ENCODE assay signal across 1 cellular context in genomic region chr14:101947904-101948665, GRCh38.
TF ChIP-seq lines count a peak whose summit lies in the region.

No MANE protein-coding gene starts in this region.

TF ChIP-seq in HepG2, 621 proteins besides CTCF, POLR2A, EP300 and RAD21 (continued from another document and continues in another):
- TF ChIP-seq THAP9 (CRISPR knock-in tag; IDR thresholded peaks at IDR 0.05; ENCODE audit: borderline replicate concordance) (peak; percentile 84), ZNF562 (CRISPR knock-in tag; IDR thresholded peaks at IDR 0.05; ENCODE audit: borderline replicate concordance) (no peak), ZHX1 (CRISPR knock-in tag; IDR thresholded peaks at IDR 0.05; ENCODE audit: low read depth) (peak; percentile 96), ZNF337 (CRISPR knock-in tag; IDR thresholded peaks at IDR 0.05; ENCODE audit: borderline replicate concordance, low read depth) (peak; percentile 45; the same call in 1 of the 2 replicates), ZNF879 (CRISPR knock-in tag; IDR thresholded peaks at IDR 0.05) (peak; percentile 92), STAG1 (CRISPR knock-in tag; IDR thresholded peaks at IDR 0.05) (no peak), GATA4 (IDR thresholded peaks at IDR 0.05; ENCODE audit: borderline replicate concordance, low read depth) (no peak; the same call in 1 of the 2 replicates), NR2F6 (IDR thresholded peaks at IDR 0.05) (no peak; the same call in 1 of the 2 replicates), NR2F6 (CRISPR knock-in tag; IDR thresholded peaks at IDR 0.05) (no peak; the same call in 1 of the 2 replicates), ZNF850 (CRISPR knock-in tag; conservative IDR thresholded peaks at IDR 0.05) (no peak; the same call in 1 of the 2 replicates), THAP8 (CRISPR knock-in tag; IDR thresholded peaks at IDR 0.05; ENCODE audit: borderline replicate concordance) (no peak), GTF3A (CRISPR knock-in tag; conservative IDR thresholded peaks at IDR 0.05) (0 out of 2 replicates have a peak, but pooled peaks have one; percentile 54), GATAD1 (CRISPR knock-in tag; IDR thresholded peaks at IDR 0.05) (peak; percentile 99), SMAD3 (CRISPR knock-in tag; IDR thresholded peaks at IDR 0.05) (no peak; the same call in 1 of the 2 replicates), ZBTB20 (CRISPR knock-in tag; IDR thresholded peaks at IDR 0.05; ENCODE audit: borderline replicate concordance, low read depth) (no peak), SMAD1 (CRISPR knock-in tag; IDR thresholded peaks at IDR 0.05; ENCODE audit: borderline replicate concordance, low read depth) (peak; percentile 66; the same call in 1 of the 2 replicates), ZNF142 (CRISPR knock-in tag; IDR thresholded peaks at IDR 0.05) (peak; percentile 71; the same call in 1 of the 2 replicates), ZNF180 (CRISPR knock-in tag; IDR thresholded peaks at IDR 0.05; ENCODE audit: borderline replicate concordance, low read depth) (0 out of 2 replicates have a peak, but pooled peaks have one; percentile 42), JUN (CRISPR knock-in tag; IDR thresholded peaks at IDR 0.05) (peak; percentile 70), FOXC1 (CRISPR knock-in tag; IDR thresholded peaks at IDR 0.05; ENCODE audit: borderline replicate concordance) (no peak), ZNF350 (CRISPR knock-in tag; IDR thresholded peaks at IDR 0.05; ENCODE audit: borderline replicate concordance, low read depth) (peak; percentile 94), ZNF713 (CRISPR knock-in tag; IDR thresholded peaks at IDR 0.05) (no peak), SOX13 (IDR thresholded peaks at IDR 0.05) (no peak; the same call in 1 of the 2 replicates), SOX13 (CRISPR knock-in tag; conservative IDR thresholded peaks at IDR 0.05 in 1 of 2, IDR thresholded peaks at IDR 0.05 in 1 of 2) (peak in 1 of 2 experiments; percentile 36; a peak in 2 of 4 replicates), DNMT3B (CRISPR knock-in tag; conservative IDR thresholded peaks at IDR 0.05) (peak; percentile 46; the same call in 1 of the 2 replicates), ZNF296 (CRISPR knock-in tag; conservative IDR thresholded peaks at IDR 0.05) (peak; percentile 79; the same call in 1 of the 2 replicates), ZBTB8A (CRISPR knock-in tag; IDR thresholded peaks at IDR 0.05; ENCODE audit: borderline replicate concordance, low read depth) (no peak; the same call in 1 of the 2 replicates), HIC2 (CRISPR knock-in tag; IDR thresholded peaks at IDR 0.05; ENCODE audit: low read depth) (no peak), ZNF251 (CRISPR knock-in tag; IDR thresholded peaks at IDR 0.05) (no peak), HOXA5 (CRISPR knock-in tag; IDR thresholded peaks at IDR 0.05) (peak; percentile 94), SALL2 (CRISPR knock-in tag; IDR thresholded peaks at IDR 0.05) (peak; percentile 61; the same call in 1 of the 2 replicates), ZNF552 (CRISPR knock-in tag; IDR thresholded peaks at IDR 0.05; ENCODE audit: borderline replicate concordance) (no peak), UBTF (CRISPR knock-in tag; IDR thresholded peaks at IDR 0.05) (peak; percentile 72), CCAR2 (optimal IDR thresholded peaks at IDR 0.05; ENCODE audit: low read depth, low read length) (no peak), KLF16 (CRISPR knock-in tag; IDR thresholded peaks at IDR 0.05) (peak; percentile 12 to 93; a peak in 2 of 4 replicates), TARDBP (CRISPR knock-in tag; IDR thresholded peaks at IDR 0.05) (peak; percentile 77; the same call in 1 of the 2 replicates), FOXK2 (IDR thresholded peaks at IDR 0.05) (no peak), ZNF205 (CRISPR knock-in tag; IDR thresholded peaks at IDR 0.05) (peak; percentile 27), JARID2 (CRISPR knock-in tag; IDR thresholded peaks at IDR 0.05; ENCODE audit: insufficient replicate concordance) (peak; percentile 43), ZMYM2 (CRISPR knock-in tag; IDR thresholded peaks at IDR 0.05) (peak; percentile 62; the same call in 1 of the 2 replicates), HCFC1 (IDR thresholded peaks at IDR 0.05; ENCODE audit: low read depth, low read length) (peak; percentile 68), SP5 (CRISPR knock-in tag; IDR thresholded peaks at IDR 0.05; ENCODE audit: borderline replicate concordance, low read depth) (peak; percentile 96), ZNF572 (CRISPR knock-in tag; IDR thresholded peaks at IDR 0.05) (peak; percentile 71; the same call in 1 of the 2 replicates), GABPB1 (CRISPR knock-in tag; IDR thresholded peaks at IDR 0.05) (peak; percentile 88), FOXO1 (CRISPR knock-in tag; IDR thresholded peaks at IDR 0.05) (peak; percentile 61), ZNF788 (CRISPR knock-in tag; IDR thresholded peaks at IDR 0.05; ENCODE audit: borderline replicate concordance) (peak; percentile 14; the same call in 1 of the 2 replicates), ZNF740 (CRISPR knock-in tag; IDR thresholded peaks at IDR 0.05) (no peak), NFE2L1 (CRISPR knock-in tag; IDR thresholded peaks at IDR 0.05; ENCODE audit: borderline replicate concordance) (0 out of 2 replicates have a peak, but pooled peaks have one; percentile 13), ZBTB7A (CRISPR knock-in tag; IDR thresholded peaks at IDR 0.05) (no peak), ZNF777 (CRISPR knock-in tag; IDR thresholded peaks at IDR 0.05) (peak; percentile 73), HNRNPUL1 (IDR thresholded peaks at IDR 0.05; ENCODE audit: low read depth, low read length) (no peak), ZNF101 (CRISPR knock-in tag; IDR thresholded peaks at IDR 0.05; ENCODE audit: borderline replicate concordance, low read depth) (no peak), HMG20B (CRISPR knock-in tag; conservative IDR thresholded peaks at IDR 0.05) (no peak)
